20 cellular contexts compared by ENCODE assay signal in genomic region chr11:1440496-1440895, GRCh38.
"Had no signal": no experiment of that assay in that cellular context is flagged by ENCODE, and none has a peak within 500 bp of the region (broad histone marks: within the 10 kb centered on the region; RNA-seq: fewer than 3 reads in every experiment).

No MANE protein-coding gene starts in this region.

- DNase-seq: effector CD8-positive, alpha-beta T cell; effector memory CD8-positive, alpha-beta T cell; endodermal cell; erythroblast; esophagus squamous epithelium; foreskin fibroblast; foreskin melanocyte; gastrocnemius medialis; glutamatergic neuron; head of caudate nucleus; heart right ventricle; hippocampal formation; left cardiac atrium; left lung; left ventricle myocardium superior; lower lobe of right lung; mesenchymal stem cell; mucosa of descending colon; naive B cell had no signal

- ATAC-seq: effector memory CD8-positive, alpha-beta T cell; esophagus mucosa; gastrocnemius medialis; heart right ventricle; left cardiac atrium; left lung; left ventricle myocardium superior; lower lobe of right lung; mucosa of descending colon had no signal
